Comparison of ENCODE assay signal across 22 cellular contexts in genomic region chr11:115462004-115462541, GRCh38. TPM values are rescaled to one million over a fixed set of nuclear protein-coding genes. Genes with fewer than 3 reads are reported as not detected.
DNase-seq lines count a peak whose midpoint lies in the region; ATAC-seq and TF ChIP-seq lines count a peak whose summit lies in the region.
"Had no signal": no experiment of that assay in that cellular context is flagged by ENCODE, and none has a peak within 500 bp of the region (broad histone marks: within the 10 kb centered on the region; RNA-seq: fewer than 3 reads in every experiment).

No MANE protein-coding gene starts in this region.

- TF ChIP-seq POLR2A in adrenal gland (IDR thresholded peaks at IDR 0.05) = no peak
- TF ChIP-seq POLR2A in heart left ventricle (IDR thresholded peaks at IDR 0.05) = no peak
- TF ChIP-seq POLR2A in upper lobe of left lung (IDR thresholded peaks at IDR 0.05) = no peak

- 56 to 72% (median 66%) methylated on average over 18 of the region's 18 CpGs for WGBS in adrenal gland, 4 donors
- WGBS in heart left ventricle, 4 donors = 41 to 52% (median 43%) methylated on average over 16 to 18 of the region's 18 CpGs
- WGBS in upper lobe of left lung, 2 donors = 78 to 84% methylated on average over 18 of the region's 18 CpGs

- H3K36me3 ChIP-seq in adrenal gland (replicated peaks in 1 of 2) (no peaks in the 10 kb centered on the region), heart left ventricle (no peaks in the 10 kb centered on the region), upper lobe of left lung (no peaks in the 10 kb centered on the region)
- H3K36me3 ChIP-seq: BLaER1 treated with 17β-estradiol and CSF1 and Interleukin-3, amounts not matched to agents 10 nM and 100 nM; brain microvascular endothelial cell; right lobe of liver; vagina had no signal

- no peak for TF ChIP-seq EP300 in upper lobe of left lung (IDR thresholded peaks at IDR 0.05)

- DNase-seq in Ammon's horn (ENCODE audit: low spot score) (peak; percentile 22), adrenal gland (peak in 6 of 7 donors; percentile 4 to 73 (median 31)), heart left ventricle (peak in 3 of 5 donors; percentile 5 to 40 (median 37)), left lobe of liver (ENCODE audit: low spot score) (no peak), upper lobe of left lung (no peak)
- DNase-seq in activated CD8-positive, alpha-beta memory T cell treated with anti-CD3 and anti-CD28 coated beads, Interleukin-2, amount 50 U/mL, for 4 hours = no peak
- DNase-seq in activated CD8-positive, alpha-beta memory T cell treated with anti-CD3 and anti-CD28 coated beads for 24 hours = no peak
- DNase-seq: activated CD4-positive, CD25-positive, alpha-beta regulatory T cell treated with anti-CD3 and anti-CD28 coated beads, Interleukin-2, amount 50 U/mL, for 72 hours; brain microvascular endothelial cell; GDM1; left colon; NCI-H1417; NCI-H524 treated with DMSO at 0.1 percent for 48 hours; right lobe of liver; RPMI8226; stimulated activated CD4-positive, alpha-beta T cell treated with anti-CD3 and anti-CD28 coated beads, Interleukin-15, amount 100 ng/mL, for 24 hours had no signal

- ATAC-seq in heart left ventricle = peak; percentile 74 to 89 (median 83)
- peak; percentile 57 for ATAC-seq in left lobe of liver
- no peak for ATAC-seq in HG02884 (IDR thresholded peaks at IDR 0.05; ENCODE audit: unreplicated experiment)
- no peak for ATAC-seq in upper lobe of left lung (ENCODE audit: low FRiP score in 2 of 2)
- ATAC-seq: left colon had no signal

- H3K27ac ChIP-seq in adrenal gland = peak overlapping the region in 2 of 5 donors; percentile 5 to 10
- H3K27ac ChIP-seq in heart left ventricle = peak overlapping the region in 8 of 12 donors; percentile 33 to 63 (median 49)
- no peak overlapping the region for H3K27ac ChIP-seq in upper lobe of left lung
- H3K27ac ChIP-seq: BLaER1 treated with 17β-estradiol and CSF1 and Interleukin-3, amounts not matched to agents 10 nM and 100 nM; brain microvascular endothelial cell; coronary artery; right lobe of liver; vagina had no signal

- intact Hi-C loops in adrenal gland (cut with DNase I) = no loop called here
- intact Hi-C loops in heart left ventricle (cut with DNase I) = no loop called here

- TF ChIP-seq CTCF in adrenal gland (IDR thresholded peaks at IDR 0.05) = peak in 1 of 6 experiments; percentile 1
- TF ChIP-seq CTCF in heart left ventricle (IDR thresholded peaks at IDR 0.05) = peak in 2 of 12 donors; percentile 14 to 23
- no peak for TF ChIP-seq CTCF in upper lobe of left lung (IDR thresholded peaks at IDR 0.05)

- no peaks in the 10 kb centered on the region for H3K27me3 ChIP-seq in adrenal gland
- H3K27me3 ChIP-seq in heart left ventricle = no peaks in the 10 kb centered on the region
- H3K27me3 ChIP-seq in upper lobe of left lung = no peaks in the 10 kb centered on the region
- H3K27me3 ChIP-seq: BLaER1 treated with 17β-estradiol and CSF1 and Interleukin-3, amounts not matched to agents 10 nM and 100 nM; brain microvascular endothelial cell; right lobe of liver; vagina had no signal

- no peak overlapping the region for H3K4me3 ChIP-seq in adrenal gland
- H3K4me3 ChIP-seq in heart left ventricle = peak overlapping the region in 10 of 12 donors; percentile 3 to 49 (median 36)
- H3K4me3 ChIP-seq in upper lobe of left lung = no peak overlapping the region
- H3K4me3 ChIP-seq: BLaER1 treated with 17β-estradiol and CSF1 and Interleukin-3, amounts not matched to agents 10 nM and 100 nM; coronary artery; right lobe of liver; vagina had no signal

- H3K9me3 ChIP-seq in adrenal gland (replicated peaks in 1 of 3) (no peaks in the 10 kb centered on the region), heart left ventricle (no peaks in the 10 kb centered on the region), upper lobe of left lung (no peaks in the 10 kb centered on the region)
- H3K9me3 ChIP-seq: BLaER1 treated with 17β-estradiol and CSF1 and Interleukin-3, amounts not matched to agents 10 nM and 100 nM; right lobe of liver; vagina had no signal

- no peaks in the 10 kb centered on the region for H3K4me1 ChIP-seq in adrenal gland (replicated peaks in 1 of 2)
- peaks cover 0 to 5% (median 0%) of the 10 kb centered on the region in 12 donors for H3K4me1 ChIP-seq in heart left ventricle
- H3K4me1 ChIP-seq in upper lobe of left lung = no peaks in the 10 kb centered on the region
- H3K4me1 ChIP-seq: BLaER1 treated with 17β-estradiol and CSF1 and Interleukin-3, amounts not matched to agents 10 nM and 100 nM; vagina had no signal

RNA-seq across cellular contexts. Expression of gene CADM1, which starts 42.1 kb away (rescaled TPM):
- total RNA-seq in adrenal gland (100 to 1,000 TPM in 1 of 8 donors, 10 to 100 TPM in 7; 24.8 to 161 (median 39.8) TPM), heart left ventricle (10 to 100 TPM; 21.0 to 80.2 (median 45.8) TPM), left lobe of liver (27.2 TPM), upper lobe of left lung (100 to 1,000 TPM in 4 of 6 donors, 10 to 100 TPM in 2; 69.9 to 212 (median 125) TPM)
- polyA plus RNA-seq in adrenal gland (10 to 100 TPM; 21.6 to 55.9 (median 24.4) TPM), heart left ventricle (10 to 100 TPM; 11.4 to 33.4 TPM)
- total RNA-seq: activated T-helper 1 cell treated with anti-CD3 and anti-CD28 coated beads, Interleukin-12 subunit alpha, Interleukin-12 subunit beta, Interleukin-2, Interleukin-4 antibody, amounts not matched to agents 30 ng/mL and 10 ng/mL and 1 ng/mL, durations not matched to agents 14 hours and 24 hours and 36 hours; MCF 10A had no signal

Comparison
In these comparisons a context has a peak if more than half of its experiments do, and no peak if none do; other contexts are left out.
1. DNase-seq: peak in Ammon's horn (single experiment), adrenal gland (6 of 7) and heart left ventricle (3 of 5); none in left lobe of liver (single experiment), activated CD8-positive, alpha-beta memory T cell treated with anti-CD3 and anti-CD28 coated beads, Interleukin-2, amount 50 U/mL, for 4 hours (single experiment), activated CD8-positive, alpha-beta memory T cell treated with anti-CD3 and anti-CD28 coated beads for 24 hours (single experiment) and upper lobe of left lung (0 of 2).
2. H3K27ac ChIP-seq: peak in heart left ventricle (8 of 12); none in upper lobe of left lung (0 of 4).
3. H3K4me3 ChIP-seq: peak in heart left ventricle (10 of 12); none in adrenal gland (0 of 4) and upper lobe of left lung (0 of 4).
4. ATAC-seq: peak in heart left ventricle (4 of 4) and left lobe of liver (single experiment); none in HG02884 (single experiment) and upper lobe of left lung (0 of 2).